Comparison of ENCODE assay signal across 12 cellular contexts in the genomic region with DNA sequence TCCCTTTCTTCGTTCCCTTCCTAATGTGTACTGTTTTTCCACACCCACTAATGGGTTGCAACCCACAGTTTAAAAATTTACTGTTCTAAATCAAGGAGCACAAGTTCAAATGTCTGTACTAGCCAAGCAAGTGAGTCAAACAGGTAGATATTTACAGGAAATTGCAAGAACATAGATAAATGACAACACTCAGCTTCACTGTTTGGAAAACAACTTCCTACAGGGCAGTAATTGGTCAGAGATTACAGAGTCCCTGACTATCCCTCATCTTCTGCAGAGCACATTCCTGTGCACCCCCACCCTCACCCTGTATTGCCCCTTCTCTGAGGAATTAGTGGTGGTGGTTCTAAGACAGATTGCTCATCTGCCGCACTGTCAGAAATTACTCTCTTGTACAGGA. TPM values are rescaled to one million over a fixed set of nuclear protein-coding genes. Genes with fewer than 3 reads are reported as not detected.
DNase-seq lines count a peak whose midpoint lies in the region; ATAC-seq, FAIRE-seq and TF ChIP-seq lines count a peak whose summit lies in the region.
"Had no signal": no experiment of that assay in that cellular context is flagged by ENCODE, and none has a peak within 500 bp of the region (broad histone marks: within the 10 kb centered on the region; RNA-seq: fewer than 3 reads in every experiment).

No MANE protein-coding gene starts in this region.

- H3K27me3 Mint-ChIP-seq in activated CD4-positive, alpha-beta memory T cell treated with anti-CD3 and anti-CD28 coated beads, Interleukin-2, amount 10 ng/mL, durations not matched to agents 7 days and 5 days: peaks cover 29% of the 10 kb centered on the region

- intact Hi-C loops in HepG2 (cut with micrococcal nuclease; ENCODE audit: unreplicated experiment): loop anchor here (5.0 kb wide), 1 partner anchor 33 kb away; no protein-coding TSS in a partner anchor

- TF ChIP-seq CTCF in liver (IDR thresholded peaks at IDR 0.05; ENCODE audit: low read depth, low read length, missing input control): no peak
- TF ChIP-seq CTCF in HepG2 (CRISPR knock-in tag; IDR thresholded peaks at IDR 0.05): no peak
- TF ChIP-seq CTCF in fibroblast of villous mesenchyme (IDR thresholded peaks at IDR 0.05; ENCODE audit: insufficient read depth, low read depth, low read length): no peak
- TF ChIP-seq CTCF in osteoblast (IDR thresholded peaks at IDR 0.05; ENCODE audit: extremely low read depth, low read depth, low read length): no peak

- peak overlapping the region; percentile 92 to 95 for H3K27ac ChIP-seq in liver (ENCODE audit: low read depth in 1 of 2, low read length in 2 of 2)
- H3K27ac ChIP-seq in HepG2 (ENCODE audit: extremely low read length, insufficient read depth, low read length): no peak overlapping the region
- H3K27ac ChIP-seq in osteoblast (ENCODE audit: low read depth, low read length): peak overlapping the region; percentile 46

- H2AFZ ChIP-seq in HepG2 (ENCODE audit: low read length): no peak overlapping the region
- H2AFZ ChIP-seq in osteoblast (ENCODE audit: low read length): no peak overlapping the region

- POLR2A ChIA-PET in HepG2 (lab: Yijun Ruan, JAX): no interaction called here
- POLR2A ChIA-PET in activated CD4-positive, alpha-beta memory T cell treated with anti-CD3 and anti-CD28 coated beads, Interleukin-2, amount 10 ng/mL, durations not matched to agents 7 days and 5 days (lab: Charles Lee): no interaction called here

- H3K79me2 ChIP-seq in HepG2 (ENCODE audit: insufficient read depth, low read length): no peaks in the 10 kb centered on the region
- no peaks in the 10 kb centered on the region for H3K79me2 ChIP-seq in osteoblast (ENCODE audit: insufficient read depth, low read length)

- no peak overlapping the region for H3K4me2 ChIP-seq in HepG2 (ENCODE audit: low read depth, low read length)
- H3K4me2 ChIP-seq in osteoblast (ENCODE audit: insufficient read depth, low read length): peak overlapping the region; percentile 90

- no peak for FAIRE-seq in HepG2 (lab: Jason Lieb, UNC)

- no peak for DNase-seq in HepG2 (ENCODE audit: low spot score)
- peak; percentile 19 for DNase-seq in fibroblast of villous mesenchyme (ENCODE audit: low read depth)
- DNase-seq in osteoblast (ENCODE audit: insufficient read length, low spot score, missing footprints): peak; percentile 65
- no peak for DNase-seq in activated CD4-positive, alpha-beta memory T cell treated with anti-CD3 and anti-CD28 coated beads, Interleukin-2, amount 10 ng/mL, durations not matched to agents 7 days and 5 days
- DNase-seq: activated CD4-positive, alpha-beta T cell treated with anti-CD3 and anti-CD28 coated beads, Interleukin-2, amount 50 U/mL, for 1 hour; MG63; NCI-H2171 treated with DMSO at 0.1 percent for 48 hours had no signal

- no peak for TF ChIP-seq POLR2A in HepG2 (IDR thresholded peaks at IDR 0.05; ENCODE audit: insufficient read depth in 1 of 2, low read depth in 2 of 2, low read length in 2 of 2)

- peaks cover 3% of the 10 kb centered on the region for H3K4me1 Mint-ChIP-seq in activated CD4-positive, alpha-beta memory T cell treated with anti-CD3 and anti-CD28 coated beads, Interleukin-2, amount 10 ng/mL, durations not matched to agents 7 days and 5 days

- WGBS in liver: 26% methylated on average over 2 of the region's 2 CpGs
- 60% methylated on average over 2 of the region's 2 CpGs for WGBS in HepG2 (ENCODE audit: low lambda C conversion rate)

- no peak for TF ChIP-seq RAD21 in liver (IDR thresholded peaks at IDR 0.05)
- TF ChIP-seq RAD21 in HepG2 (CRISPR knock-in tag; IDR thresholded peaks at IDR 0.05): no peak

- H3K9me3 Mint-ChIP-seq in activated CD4-positive, alpha-beta memory T cell treated with anti-CD3 and anti-CD28 coated beads, Interleukin-2, amount 10 ng/mL, durations not matched to agents 7 days and 5 days: no peaks in the 10 kb centered on the region
- H3K9me3 Mint-ChIP-seq: activated T-helper 2 cell treated with anti-CD3 and anti-CD28 coated beads, Interferon-gamma antibody, Interleukin-2, Interleukin-4, amounts not matched to agents 10 μg/mL and 5 μg/mL and 100 μg/mL, durations not matched to agents 14 hours and 24 hours and 36 hours had no signal

- in situ Hi-C loops in HepG2 (cut with HindIII; ENCODE audit: extremely low pct_ligation_motif_present, low pct_unique_long_range_greater_than_20kb): no loop called here

- H3K9me3 ChIP-seq in liver (ENCODE audit: control insufficient read depth in 4 of 4, low read length in 3 of 4): no peaks in the 10 kb centered on the region
- H3K9me3 ChIP-seq in HepG2 (ENCODE audit: low read length): no peaks in the 10 kb centered on the region
- H3K9me3 ChIP-seq in osteoblast (ENCODE audit: low read depth, low read length): no peaks in the 10 kb centered on the region
- H3K9me3 ChIP-seq: MG63 had no signal

- CTCF ChIA-PET in HepG2 (lab: Yijun Ruan, JAX; ENCODE audit: low intra/inter-chr PET ratio, low total read pairs): no interaction called here
- CTCF ChIA-PET in activated CD4-positive, alpha-beta memory T cell treated with anti-CD3 and anti-CD28 coated beads, Interleukin-2, amount 10 ng/mL, durations not matched to agents 7 days and 5 days (lab: Charles Lee): no interaction called here

- no TSS peak for BruUV-seq in HepG2 (replicated peaks; lab: Mats Ljungman, UMichigan)

- H3K4me1 ChIP-seq in liver (ENCODE audit: control insufficient read depth in 4 of 4, insufficient read depth in 4 of 4, low read length in 3 of 4) (peaks cover 11 to 38% (median 23%) of the 10 kb centered on the region in 4 donors), HepG2 (ENCODE audit: insufficient read depth, low read length) (peaks cover 35% of the 10 kb centered on the region), osteoblast (ENCODE audit: insufficient read depth, low read length) (peaks cover 18% of the 10 kb centered on the region)

- H3K36me3 ChIP-seq in liver (ENCODE audit: control insufficient read depth in 4 of 4, insufficient read depth in 3 of 4, low read depth in 1 of 4, low read length in 3 of 4) (peaks cover 6 to 18% (median 14%) of the 10 kb centered on the region in 4 donors), HepG2 (replicated peaks in 1 of 2; ENCODE audit: control insufficient read depth in 1 of 2, insufficient read depth in 2 of 2, low read length in 2 of 2) (no peaks in the 10 kb centered on the region), osteoblast (ENCODE audit: insufficient read depth, low read length) (no peaks in the 10 kb centered on the region)
- H3K36me3 ChIP-seq: MG63 had no signal

- H3K27ac Mint-ChIP-seq in activated CD4-positive, alpha-beta memory T cell treated with anti-CD3 and anti-CD28 coated beads, Interleukin-2, amount 10 ng/mL, durations not matched to agents 7 days and 5 days: no peak overlapping the region
- H3K27ac Mint-ChIP-seq: activated T-helper 2 cell treated with anti-CD3 and anti-CD28 coated beads, Interferon-gamma antibody, Interleukin-2, Interleukin-4, amounts not matched to agents 10 μg/mL and 5 μg/mL and 100 μg/mL, durations not matched to agents 14 hours and 24 hours and 36 hours had no signal

- H3K9ac ChIP-seq in liver (ENCODE audit: low read depth in 1 of 2, low read length in 2 of 2) (no peak overlapping the region), HepG2 (ENCODE audit: insufficient read depth, low read depth, low read length) (no peak overlapping the region)

- TF ChIP-seq EP300 in HepG2 (IDR thresholded peaks at IDR 0.05; ENCODE audit: low read depth in 2 of 2, low read length in 2 of 2) (no peak), HepG2 (CRISPR knock-in tag; IDR thresholded peaks at IDR 0.05; ENCODE audit: borderline replicate concordance) (no peak)

- ATAC-seq in HepG2 (no peak), HG03378 (IDR thresholded peaks at IDR 0.05; ENCODE audit: unreplicated experiment) (no peak), HG02981 (IDR thresholded peaks at IDR 0.05; ENCODE audit: unreplicated experiment) (no peak), GM21526 (IDR thresholded peaks at IDR 0.05; ENCODE audit: low FRiP score, unreplicated experiment) (no peak)

- H3K27me3 ChIP-seq in liver (ENCODE audit: control insufficient read depth in 4 of 4, insufficient read depth in 4 of 4, low read length in 3 of 4) (no peaks in the 10 kb centered on the region), HepG2 (ENCODE audit: control insufficient read depth in 1 of 2, insufficient read depth in 2 of 2, low read length in 2 of 2) (peaks cover 0 to 4% of the 10 kb centered on the region in 2 experiments; a peak in 1 of 5 replicates), osteoblast (ENCODE audit: insufficient read depth, low read length) (no peaks in the 10 kb centered on the region)

- H3K4me3 Mint-ChIP-seq in activated CD4-positive, alpha-beta memory T cell treated with anti-CD3 and anti-CD28 coated beads, Interleukin-2, amount 10 ng/mL, durations not matched to agents 7 days and 5 days: no peak overlapping the region

- H4K20me1 ChIP-seq in HepG2 (ENCODE audit: insufficient read depth, low read length): no peaks in the 10 kb centered on the region
- H4K20me1 ChIP-seq in osteoblast (ENCODE audit: insufficient read depth, low read length): no peaks in the 10 kb centered on the region

- no peaks in the 10 kb centered on the region for H3K36me3 Mint-ChIP-seq in activated CD4-positive, alpha-beta memory T cell treated with anti-CD3 and anti-CD28 coated beads, Interleukin-2, amount 10 ng/mL, durations not matched to agents 7 days and 5 days (ENCODE audit: low read depth)

- H3K4me3 ChIP-seq in liver (ENCODE audit: low read depth in 1 of 3, low read length in 3 of 3) (peak overlapping the region; percentile 81 to 92 (median 92)), HepG2 (replicated peaks in 1 of 3; ENCODE audit: insufficient read depth in 1 of 3, low read depth in 2 of 3, low read length in 3 of 3) (no peak overlapping the region), fibroblast of villous mesenchyme (ENCODE audit: low read depth, low read length) (peak overlapping the region; percentile 61), osteoblast (ENCODE audit: insufficient read depth, low read length) (peak overlapping the region; percentile 72)
- H3K4me3 ChIP-seq: MG63 had no signal

RNA-seq across cellular contexts. Expression of gene SERPING1, which starts 1.9 kb away (rescaled TPM):
- total RNA-seq in liver: 100 to 1,000 TPM; 235 to 541 TPM
- 1,000 to 10,000 TPM; 2,487 to 2,911 TPM for polyA plus RNA-seq in liver
- total RNA-seq in HepG2 (2016; rRNA removed; fragmentation: Illumina TruSeq; extraction: Trizol): 1.6 and 2.0 TPM in 2 replicates
- 0.71 TPM in 2 replicates for total RNA-seq in HepG2 (2016; cell fraction: cytosol; rRNA removed; fragmentation: Illumina TruSeq; extraction: Trizol; ENCODE audit: low read depth)
- total RNA-seq in HepG2 (2016; cell fraction: insoluble cytoplasmic fraction; rRNA removed; fragmentation: Illumina TruSeq; extraction: Trizol): 1.5 and 1.9 TPM in 2 replicates
- 0.87 and 1.2 TPM in 2 replicates for total RNA-seq in HepG2 (2016; cell fraction: membrane; rRNA removed; fragmentation: Illumina TruSeq; extraction: Trizol)
- 3.8 and 5.3 TPM in 2 replicates for total RNA-seq in HepG2 (2016; cell fraction: nucleus; rRNA removed; fragmentation: Illumina TruSeq; extraction: Trizol)
- 10.4 and 23.3 TPM in 2 replicates for polyA plus RNA-seq in HepG2 (2011; rRNA removed)
- 10.6 and 20.0 TPM in 2 replicates for polyA plus RNA-seq in HepG2 (2011; cell fraction: cytosol; rRNA removed)
- 13.7 and 21.4 TPM in 2 replicates for polyA plus RNA-seq in HepG2 (2011; cell fraction: nucleus; rRNA removed)
- polyA plus RNA-seq in HepG2 (2012): 10.2 and 20.7 TPM in 2 replicates
- 2.0 and 2.4 TPM in 2 replicates for polyA plus RNA-seq in HepG2 (2016; cell fraction: cytosol; fragmentation: Illumina TruSeq; extraction: Trizol; ENCODE audit: low read depth)
- 5.1 and 5.2 TPM in 2 replicates for polyA plus RNA-seq in HepG2 (2016; cell fraction: insoluble cytoplasmic fraction; fragmentation: Illumina TruSeq; extraction: Trizol; ENCODE audit: low read depth)
- 2.1 and 3.4 TPM in 2 replicates for polyA plus RNA-seq in HepG2 (2016; cell fraction: membrane; fragmentation: Illumina TruSeq; extraction: Trizol; ENCODE audit: low read depth)
- 15.9 and 17.7 TPM in 2 replicates for polyA plus RNA-seq in HepG2 (2016; cell fraction: nucleus; fragmentation: Illumina TruSeq; extraction: Trizol; ENCODE audit: insufficient read depth, low read depth)
- 8.2 TPM in 1 of 2 replicates, not detected in the other for polyA minus RNA-seq in HepG2 (2011; rRNA and poly(A)+ RNA removed; ENCODE audit: low replicate concordance)
- polyA minus RNA-seq in HepG2 (2011; cell fraction: cytosol; rRNA and poly(A)+ RNA removed): 4.2 and 11.2 TPM in 2 replicates
- polyA minus RNA-seq in HepG2 (2011; cell fraction: nucleus; rRNA and poly(A)+ RNA removed): 2.2 and 7.8 TPM in 2 replicates
- 10.8 and 21.9 TPM in 2 replicates for total RNA-seq in fibroblast of villous mesenchyme
- total RNA-seq in osteoblast: 31.5 and 47.7 TPM in 2 replicates
- total RNA-seq in activated CD4-positive, alpha-beta memory T cell treated with anti-CD3 and anti-CD28 coated beads, Interleukin-2, amount 10 ng/mL, durations not matched to agents 7 days and 5 days: under 1 TPM; 0.55 to 0.93 TPM
- total RNA-seq: activated T-helper 2 cell treated with anti-CD3 and anti-CD28 coated beads, Interferon-gamma antibody, Interleukin-2, Interleukin-4, amounts not matched to agents 10 μg/mL and 5 μg/mL and 100 μg/mL, durations not matched to agents 14 hours and 24 hours and 36 hours had no signal

RNA-seq across cellular contexts. Expression of gene UBE2L6, which starts 31.9 kb away (rescaled TPM):
- total RNA-seq in liver (10 to 100 TPM; 18.6 to 44.8 TPM), HepG2 (2016; rRNA removed; fragmentation: Illumina TruSeq; extraction: Trizol) (30.3 and 37.6 TPM in 2 replicates), fibroblast of villous mesenchyme (60.9 and 73.0 TPM in 2 replicates), osteoblast (61.3 and 65.9 TPM in 2 replicates)
- polyA plus RNA-seq in liver (10 to 100 TPM; 85.4 to 97.2 TPM), HepG2 (2011; rRNA removed) (30.4 and 38.3 TPM in 2 replicates)
- 17.4 and 20.5 TPM in 2 replicates for total RNA-seq in HepG2 (2016; cell fraction: cytosol; rRNA removed; fragmentation: Illumina TruSeq; extraction: Trizol; ENCODE audit: low read depth)
- total RNA-seq in HepG2 (2016; cell fraction: insoluble cytoplasmic fraction; rRNA removed; fragmentation: Illumina TruSeq; extraction: Trizol): 27.8 and 37.8 TPM in 2 replicates
- total RNA-seq in HepG2 (2016; cell fraction: membrane; rRNA removed; fragmentation: Illumina TruSeq; extraction: Trizol): 26.3 and 29.3 TPM in 2 replicates
- 9.1 and 12.2 TPM in 2 replicates for total RNA-seq in HepG2 (2016; cell fraction: nucleus; rRNA removed; fragmentation: Illumina TruSeq; extraction: Trizol)
- polyA plus RNA-seq in HepG2 (2011; cell fraction: cytosol; rRNA removed): 42.3 and 44.9 TPM in 2 replicates
- polyA plus RNA-seq in HepG2 (2011; cell fraction: nucleus; rRNA removed): 12.0 and 15.7 TPM in 2 replicates
- polyA plus RNA-seq in HepG2 (2012): 27.5 and 35.0 TPM in 2 replicates
- 27.4 and 32.1 TPM in 2 replicates for polyA plus RNA-seq in HepG2 (2016; cell fraction: cytosol; fragmentation: Illumina TruSeq; extraction: Trizol; ENCODE audit: low read depth)
- 54.7 and 56.6 TPM in 2 replicates for polyA plus RNA-seq in HepG2 (2016; cell fraction: insoluble cytoplasmic fraction; fragmentation: Illumina TruSeq; extraction: Trizol; ENCODE audit: low read depth)
- 33.1 and 34.4 TPM in 2 replicates for polyA plus RNA-seq in HepG2 (2016; cell fraction: membrane; fragmentation: Illumina TruSeq; extraction: Trizol; ENCODE audit: low read depth)
- 19.0 and 19.8 TPM in 2 replicates for polyA plus RNA-seq in HepG2 (2016; cell fraction: nucleus; fragmentation: Illumina TruSeq; extraction: Trizol; ENCODE audit: insufficient read depth, low read depth)
- 2.5 and 57.1 TPM in 2 replicates for polyA minus RNA-seq in HepG2 (2011; rRNA and poly(A)+ RNA removed; ENCODE audit: low replicate concordance)
- 10.2 and 16.3 TPM in 2 replicates for polyA minus RNA-seq in HepG2 (2011; cell fraction: cytosol; rRNA and poly(A)+ RNA removed)
- 3.5 and 6.6 TPM in 2 replicates for polyA minus RNA-seq in HepG2 (2011; cell fraction: nucleus; rRNA and poly(A)+ RNA removed)
- 100 to 1,000 TPM; 281 to 285 TPM for total RNA-seq in activated CD4-positive, alpha-beta memory T cell treated with anti-CD3 and anti-CD28 coated beads, Interleukin-2, amount 10 ng/mL, durations not matched to agents 7 days and 5 days

RNA-seq across cellular contexts. Expression of gene YPEL4, which starts 50.3 kb away (rescaled TPM):
- total RNA-seq in liver (10 to 100 TPM in 1 of 2 donors, under 1 TPM in 1; 0.08 to 19.9 TPM), HepG2 (2016; rRNA removed; fragmentation: Illumina TruSeq; extraction: Trizol) (not detected in 2 replicates), fibroblast of villous mesenchyme (0.43 and 0.64 TPM in 2 replicates), osteoblast (0.59 and 0.72 TPM in 2 replicates)
- polyA plus RNA-seq in liver (under 1 TPM; 0.14 to 0.31 TPM), HepG2 (2011; rRNA removed) (0.04 TPM in 1 of 2 replicates, not detected in the other)
- not detected in 2 replicates for total RNA-seq in HepG2 (2016; cell fraction: cytosol; rRNA removed; fragmentation: Illumina TruSeq; extraction: Trizol; ENCODE audit: low read depth)
- not detected in 2 replicates for total RNA-seq in HepG2 (2016; cell fraction: insoluble cytoplasmic fraction; rRNA removed; fragmentation: Illumina TruSeq; extraction: Trizol)
- total RNA-seq in HepG2 (2016; cell fraction: membrane; rRNA removed; fragmentation: Illumina TruSeq; extraction: Trizol): not detected in 2 replicates
- total RNA-seq in HepG2 (2016; cell fraction: nucleus; rRNA removed; fragmentation: Illumina TruSeq; extraction: Trizol): not detected in 2 replicates
- polyA plus RNA-seq in HepG2 (2011; cell fraction: cytosol; rRNA removed): 0.05 TPM in 1 of 2 replicates, not detected in the other
- 0.10 TPM in 1 of 2 replicates, not detected in the other for polyA plus RNA-seq in HepG2 (2011; cell fraction: nucleus; rRNA removed)
- polyA plus RNA-seq in HepG2 (2012): 0.17 and 0.20 TPM in 2 replicates
- polyA plus RNA-seq in HepG2 (2016; cell fraction: cytosol; fragmentation: Illumina TruSeq; extraction: Trizol; ENCODE audit: low read depth): not detected in 2 replicates
- polyA plus RNA-seq in HepG2 (2016; cell fraction: insoluble cytoplasmic fraction; fragmentation: Illumina TruSeq; extraction: Trizol; ENCODE audit: low read depth): not detected in 2 replicates
- polyA plus RNA-seq in HepG2 (2016; cell fraction: membrane; fragmentation: Illumina TruSeq; extraction: Trizol; ENCODE audit: low read depth): not detected in 2 replicates
- polyA plus RNA-seq in HepG2 (2016; cell fraction: nucleus; fragmentation: Illumina TruSeq; extraction: Trizol; ENCODE audit: insufficient read depth, low read depth): not detected in 2 replicates
- not detected in 2 replicates for polyA minus RNA-seq in HepG2 (2011; rRNA and poly(A)+ RNA removed; ENCODE audit: low replicate concordance)
- polyA minus RNA-seq in HepG2 (2011; cell fraction: cytosol; rRNA and poly(A)+ RNA removed): not detected in 2 replicates
- polyA minus RNA-seq in HepG2 (2011; cell fraction: nucleus; rRNA and poly(A)+ RNA removed): not detected in 2 replicates
- 1 to 10 TPM; 1.5 to 2.2 TPM for total RNA-seq in activated CD4-positive, alpha-beta memory T cell treated with anti-CD3 and anti-CD28 coated beads, Interleukin-2, amount 10 ng/mL, durations not matched to agents 7 days and 5 days

RNA-seq across cellular contexts. Expression of gene CLP1, which starts 58.2 kb away (rescaled TPM):
- total RNA-seq in liver: 10 to 100 TPM; 10.1 to 12.3 TPM
- polyA plus RNA-seq in liver: 1 to 10 TPM; 5.9 to 6.6 TPM
- total RNA-seq in HepG2 (2016; rRNA removed; fragmentation: Illumina TruSeq; extraction: Trizol): 24.8 and 41.9 TPM in 2 replicates
- 4.7 and 5.1 TPM in 2 replicates for total RNA-seq in HepG2 (2016; cell fraction: cytosol; rRNA removed; fragmentation: Illumina TruSeq; extraction: Trizol; ENCODE audit: low read depth)
- total RNA-seq in HepG2 (2016; cell fraction: insoluble cytoplasmic fraction; rRNA removed; fragmentation: Illumina TruSeq; extraction: Trizol): 26.5 and 41.5 TPM in 2 replicates
- total RNA-seq in HepG2 (2016; cell fraction: membrane; rRNA removed; fragmentation: Illumina TruSeq; extraction: Trizol): 8.1 and 10.5 TPM in 2 replicates
- 11.3 and 13.5 TPM in 2 replicates for total RNA-seq in HepG2 (2016; cell fraction: nucleus; rRNA removed; fragmentation: Illumina TruSeq; extraction: Trizol)
- 13.3 and 14.6 TPM in 2 replicates for polyA plus RNA-seq in HepG2 (2011; rRNA removed)
- 16.9 and 20.8 TPM in 2 replicates for polyA plus RNA-seq in HepG2 (2011; cell fraction: cytosol; rRNA removed)
- 10.1 and 10.3 TPM in 2 replicates for polyA plus RNA-seq in HepG2 (2011; cell fraction: nucleus; rRNA removed)
- polyA plus RNA-seq in HepG2 (2012): 9.8 and 13.0 TPM in 2 replicates
- polyA plus RNA-seq in HepG2 (2016; cell fraction: cytosol; fragmentation: Illumina TruSeq; extraction: Trizol; ENCODE audit: low read depth): 1.6 and 1.8 TPM in 2 replicates
- polyA plus RNA-seq in HepG2 (2016; cell fraction: insoluble cytoplasmic fraction; fragmentation: Illumina TruSeq; extraction: Trizol; ENCODE audit: low read depth): 30.1 and 32.4 TPM in 2 replicates
- 3.0 and 3.8 TPM in 2 replicates for polyA plus RNA-seq in HepG2 (2016; cell fraction: membrane; fragmentation: Illumina TruSeq; extraction: Trizol; ENCODE audit: low read depth)
- 14.5 and 16.1 TPM in 2 replicates for polyA plus RNA-seq in HepG2 (2016; cell fraction: nucleus; fragmentation: Illumina TruSeq; extraction: Trizol; ENCODE audit: insufficient read depth, low read depth)
- 25.6 and 33.0 TPM in 2 replicates for polyA minus RNA-seq in HepG2 (2011; rRNA and poly(A)+ RNA removed; ENCODE audit: low replicate concordance)
- 7.0 and 7.7 TPM in 2 replicates for polyA minus RNA-seq in HepG2 (2011; cell fraction: cytosol; rRNA and poly(A)+ RNA removed)
- polyA minus RNA-seq in HepG2 (2011; cell fraction: nucleus; rRNA and poly(A)+ RNA removed): 4.4 and 5.3 TPM in 2 replicates
- total RNA-seq in fibroblast of villous mesenchyme: 16.4 and 19.0 TPM in 2 replicates
- total RNA-seq in osteoblast: 15.2 and 15.6 TPM in 2 replicates
- 10 to 100 TPM; 14.8 to 17.5 TPM for total RNA-seq in activated CD4-positive, alpha-beta memory T cell treated with anti-CD3 and anti-CD28 coated beads, Interleukin-2, amount 10 ng/mL, durations not matched to agents 7 days and 5 days

Comparison
In these comparisons a context has a peak if more than half of its experiments do, and no peak if none do; other contexts are left out.
1. H3K4me3 ChIP-seq: peak in liver (3 of 3), fibroblast of villous mesenchyme (single experiment) and osteoblast (single experiment); none in HepG2 (0 of 3).
2. DNase-seq: peak in fibroblast of villous mesenchyme (single experiment) and osteoblast (single experiment); none in HepG2 (single experiment) and activated CD4-positive, alpha-beta memory T cell treated with anti-CD3 and anti-CD28 coated beads, Interleukin-2, amount 10 ng/mL, durations not matched to agents 7 days and 5 days (single experiment).